In the genomic region with DNA sequence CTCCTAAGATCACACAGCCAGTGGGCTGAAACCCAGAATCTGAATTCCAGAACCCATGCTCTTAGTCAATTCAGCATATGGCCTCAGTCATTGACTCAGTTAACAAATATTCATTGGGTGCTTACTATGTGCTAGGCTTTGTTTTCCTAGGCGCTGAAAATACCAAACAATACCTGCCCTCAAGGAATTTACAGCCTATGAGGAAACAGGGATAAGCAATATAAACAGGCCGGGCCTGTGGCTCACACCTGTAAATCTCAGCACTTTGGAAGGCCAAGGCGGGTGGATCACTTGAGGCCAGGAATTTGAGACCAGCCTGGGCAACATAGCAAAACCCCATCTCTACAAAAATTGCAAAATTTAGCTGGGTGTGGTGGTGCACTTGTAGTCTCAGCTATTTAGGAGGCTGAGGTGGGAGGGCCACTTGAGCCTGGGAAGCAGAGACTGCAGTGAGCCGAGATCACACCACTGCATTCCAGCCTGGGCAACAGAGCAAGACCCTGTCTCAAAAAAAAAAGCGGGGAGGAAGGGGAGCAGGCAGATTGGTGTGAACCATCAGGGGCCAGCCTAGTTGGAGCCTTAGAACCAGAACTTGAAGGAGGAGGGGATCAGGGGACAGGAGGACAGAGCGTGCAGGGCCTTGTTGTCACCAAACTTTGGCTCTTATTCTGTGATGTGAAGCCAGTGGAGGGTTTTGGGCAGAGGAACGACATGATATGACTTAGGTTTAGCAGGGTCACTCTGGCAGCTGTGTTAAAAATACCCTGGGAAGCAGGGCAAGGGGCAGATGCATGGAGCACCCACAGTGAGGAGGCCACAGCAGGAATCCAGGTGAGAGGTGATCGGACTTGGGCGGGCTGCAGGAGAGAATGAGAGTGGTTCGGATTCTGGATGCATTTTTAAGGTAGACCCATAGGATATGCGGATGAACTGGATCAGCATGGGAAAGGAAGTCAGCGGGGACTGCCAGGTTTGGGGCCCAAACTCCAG, we compare ENCODE assay signal across 15 cellular contexts. TPM values are rescaled to one million over a fixed set of nuclear protein-coding genes. Genes with fewer than 3 reads are reported as not detected.
DNase-seq lines count a peak whose midpoint lies in the region; ATAC-seq and TF ChIP-seq lines count a peak whose summit lies in the region.
"Had no signal": no experiment of that assay in that cellular context is flagged by ENCODE, and none has a peak within 500 bp of the region (broad histone marks: within the 10 kb centered on the region; RNA-seq: fewer than 3 reads in every experiment).

No MANE protein-coding gene starts in this region.

- ATAC-seq in right lobe of liver = no peak
- no peak for ATAC-seq in stimulated activated effector memory CD8-positive, alpha-beta T cell treated with anti-CD3 and anti-CD28 coated beads, Interleukin-12 subunit alpha, Interleukin-12 subunit beta, amount 100 ng/mL, for 72 hours
- no peak for ATAC-seq in GM21390 (IDR thresholded peaks at IDR 0.05; ENCODE audit: unreplicated experiment)
- no peak for ATAC-seq in HG02763 (IDR thresholded peaks at IDR 0.05; ENCODE audit: unreplicated experiment)
- ATAC-seq: CD8-positive, alpha-beta T cell had no signal

- H3K36me3 Mint-ChIP-seq in stimulated activated effector memory CD8-positive, alpha-beta T cell treated with anti-CD3 and anti-CD28 coated beads, Interleukin-12 subunit alpha, Interleukin-12 subunit beta, amount 100 ng/mL, for 72 hours = no peaks in the 10 kb centered on the region
- H3K36me3 Mint-ChIP-seq: CD8-positive, alpha-beta T cell had no signal

- intact Hi-C loops in right lobe of liver (cut with DNase I) = no loop called here

- no peaks in the 10 kb centered on the region for H3K9me3 Mint-ChIP-seq in stimulated activated effector memory CD8-positive, alpha-beta T cell treated with anti-CD3 and anti-CD28 coated beads, Interleukin-12 subunit alpha, Interleukin-12 subunit beta, amount 100 ng/mL, for 72 hours
- H3K9me3 Mint-ChIP-seq: CD8-positive, alpha-beta T cell had no signal

- 79% methylated on average over 10 of the region's 12 CpGs for WGBS in right lobe of liver (ENCODE audit: insufficient coverage, low coverage, low lambda C conversion rate, missing lambda C conversion rate)

- no peak for TF ChIP-seq CTCF in right lobe of liver (IDR thresholded peaks at IDR 0.05)

- TF ChIP-seq RAD21 in Ishikawa (IDR thresholded peaks at IDR 0.05; ENCODE audit: low read depth) = no peak

- H3K4me1 ChIP-seq in right lobe of liver = no peaks in the 10 kb centered on the region

- no peaks in the 10 kb centered on the region for H3K9me3 ChIP-seq in right lobe of liver

- no peaks in the 10 kb centered on the region for H3K4me1 Mint-ChIP-seq in stimulated activated effector memory CD8-positive, alpha-beta T cell treated with anti-CD3 and anti-CD28 coated beads, Interleukin-12 subunit alpha, Interleukin-12 subunit beta, amount 100 ng/mL, for 72 hours

- H3K36me3 ChIP-seq in right lobe of liver = no peaks in the 10 kb centered on the region

- no peak overlapping the region for H3K4me3 ChIP-seq in right lobe of liver

- TF ChIP-seq EP300 in Ishikawa (IDR thresholded peaks at IDR 0.05; ENCODE audit: borderline replicate concordance) = 0 out of 2 replicates have a peak, but pooled peaks have one; percentile 7

- peak; percentile 33 for DNase-seq in ecto neural progenitor cell (ENCODE audit: low spot score)
- DNase-seq in right lobe of liver = no peak
- DNase-seq in stimulated activated effector memory CD8-positive, alpha-beta T cell treated with anti-CD3 and anti-CD28 coated beads, Interleukin-12 subunit alpha, Interleukin-12 subunit beta, amount 100 ng/mL, for 72 hours (ENCODE audit: low spot score in 2 of 2) = no peak
- no peak for DNase-seq in NCI-H2107 treated with DMSO at 0.1 percent for 48 hours (lab: John Stamatoyannopoulos, UW; ENCODE audit: unreplicated experiment)
- DNase-seq in NCI-H2227 (lab: John Stamatoyannopoulos, UW; ENCODE audit: unreplicated experiment) = no peak
- DNase-seq: activated gamma-delta T cell; H7; MM.1S; NCI-H446 treated with DMSO at 0.1 percent for 48 hours; SIG-M5; stimulated activated CD4-positive, alpha-beta T cell treated with anti-CD3 and anti-CD28 coated beads, Interleukin-4, amount 100 ng/mL, for 4 hours had no signal

- peak overlapping the region in 2 of 3 donors; percentile 8 to 22 for H3K27ac ChIP-seq in right lobe of liver

- H3K27ac Mint-ChIP-seq in stimulated activated effector memory CD8-positive, alpha-beta T cell treated with anti-CD3 and anti-CD28 coated beads, Interleukin-12 subunit alpha, Interleukin-12 subunit beta, amount 100 ng/mL, for 72 hours = peak overlapping the region; percentile 15
- H3K27ac Mint-ChIP-seq: CD8-positive, alpha-beta T cell had no signal

- no peak overlapping the region for H3K4me3 Mint-ChIP-seq in stimulated activated effector memory CD8-positive, alpha-beta T cell treated with anti-CD3 and anti-CD28 coated beads, Interleukin-12 subunit alpha, Interleukin-12 subunit beta, amount 100 ng/mL, for 72 hours
- H3K4me3 Mint-ChIP-seq: CD8-positive, alpha-beta T cell had no signal

- no peak for TF ChIP-seq POLR2A in right lobe of liver (IDR thresholded peaks at IDR 0.05)

- no peaks in the 10 kb centered on the region for H3K27me3 ChIP-seq in right lobe of liver

TF ChIP-seq in Ishikawa, 13 proteins besides CTCF, POLR2A, EP300 and RAD21:
- no peak for TF ChIP-seq CEBPB (IDR thresholded peaks at IDR 0.05)
- TF ChIP-seq, protein P1, sequence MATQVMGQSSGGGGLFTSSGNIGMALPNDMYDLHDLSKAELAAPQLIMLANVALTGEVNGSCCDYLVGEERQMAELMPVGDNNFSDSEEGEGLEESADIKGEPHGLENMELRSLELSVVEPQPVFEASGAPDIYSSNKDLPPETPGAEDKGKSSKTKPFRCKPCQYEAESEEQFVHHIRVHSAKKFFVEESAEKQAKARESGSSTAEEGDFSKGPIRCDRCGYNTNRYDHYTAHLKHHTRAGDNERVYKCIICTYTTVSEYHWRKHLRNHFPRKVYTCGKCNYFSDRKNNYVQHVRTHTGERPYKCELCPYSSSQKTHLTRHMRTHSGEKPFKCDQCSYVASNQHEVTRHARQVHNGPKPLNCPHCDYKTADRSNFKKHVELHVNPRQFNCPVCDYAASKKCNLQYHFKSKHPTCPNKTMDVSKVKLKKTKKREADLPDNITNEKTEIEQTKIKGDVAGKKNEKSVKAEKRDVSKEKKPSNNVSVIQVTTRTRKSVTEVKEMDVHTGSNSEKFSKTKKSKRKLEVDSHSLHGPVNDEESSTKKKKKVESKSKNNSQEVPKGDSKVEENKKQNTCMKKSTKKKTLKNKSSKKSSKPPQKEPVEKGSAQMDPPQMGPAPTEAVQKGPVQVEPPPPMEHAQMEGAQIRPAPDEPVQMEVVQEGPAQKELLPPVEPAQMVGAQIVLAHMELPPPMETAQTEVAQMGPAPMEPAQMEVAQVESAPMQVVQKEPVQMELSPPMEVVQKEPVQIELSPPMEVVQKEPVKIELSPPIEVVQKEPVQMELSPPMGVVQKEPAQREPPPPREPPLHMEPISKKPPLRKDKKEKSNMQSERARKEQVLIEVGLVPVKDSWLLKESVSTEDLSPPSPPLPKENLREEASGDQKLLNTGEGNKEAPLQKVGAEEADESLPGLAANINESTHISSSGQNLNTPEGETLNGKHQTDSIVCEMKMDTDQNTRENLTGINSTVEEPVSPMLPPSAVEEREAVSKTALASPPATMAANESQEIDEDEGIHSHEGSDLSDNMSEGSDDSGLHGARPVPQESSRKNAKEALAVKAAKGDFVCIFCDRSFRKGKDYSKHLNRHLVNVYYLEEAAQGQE (IDR thresholded peaks at IDR 0.05; ENCODE audit: low read depth) = no peak
- TF ChIP-seq TCF12 (IDR thresholded peaks at IDR 0.05; ENCODE audit: low read depth) = no peak
- no peak for TF ChIP-seq FOXM1 (IDR thresholded peaks at IDR 0.05; ENCODE audit: borderline replicate concordance, low read depth)
- no peak for TF ChIP-seq ZBTB7A (IDR thresholded peaks at IDR 0.05; ENCODE audit: low read depth)
- no peak for TF ChIP-seq EGR1 (IDR thresholded peaks at IDR 0.05)
- TF ChIP-seq YY1 (IDR thresholded peaks at IDR 0.05; ENCODE audit: low read depth) = no peak
- no peak for TF ChIP-seq TEAD4 (IDR thresholded peaks at IDR 0.05)
- no peak for TF ChIP-seq CREB1 (IDR thresholded peaks at IDR 0.05; ENCODE audit: low read depth)
- no peak for TF ChIP-seq USF1 (IDR thresholded peaks at IDR 0.05)

RNA-seq across cellular contexts. Expression of gene TINAGL1, which starts 5.8 kb away (rescaled TPM):
- total RNA-seq in right lobe of liver = 10 to 100 TPM; 10.1 to 40.4 (median 30.2) TPM
- total RNA-seq: CD8-positive, alpha-beta T cell had no signal

RNA-seq across cellular contexts. Expression of gene HCRTR1, which starts 35.4 kb away (rescaled TPM):
- total RNA-seq in right lobe of liver = not detected
- total RNA-seq: CD8-positive, alpha-beta T cell; H7 had no signal
